In the genomic region with DNA sequence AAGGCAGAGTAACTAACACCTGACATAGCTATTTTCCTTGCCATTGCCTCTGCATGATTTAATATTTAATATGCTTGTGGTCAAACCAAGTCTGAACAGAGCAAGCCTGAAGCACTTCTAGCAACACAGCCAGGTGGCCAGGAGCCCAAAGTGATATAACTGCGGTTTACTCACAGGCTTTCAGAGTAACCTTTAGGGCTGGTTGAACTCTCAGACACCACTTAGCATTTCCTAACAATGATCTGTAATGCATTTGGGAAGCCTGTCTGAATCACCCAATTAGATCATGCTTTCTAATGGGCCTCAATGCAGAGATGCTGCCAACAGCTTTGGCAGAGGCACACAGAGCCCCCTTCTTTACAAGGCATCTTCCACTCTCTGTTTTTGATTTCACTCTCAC, we compare ENCODE assay signal across 8 cellular contexts.
DNase-seq lines count a peak whose midpoint lies in the region; ATAC-seq, FAIRE-seq and TF ChIP-seq lines count a peak whose summit lies in the region.

No MANE protein-coding gene starts in this region.

- ATAC-seq in heart left ventricle = peak in 3 of 4 donors; percentile 11 to 42 (median 39)

- peak in 1 of 5 donors; percentile 35 for DNase-seq in heart left ventricle
- no peak for DNase-seq in right atrium auricular region (ENCODE audit: low spot score)
- peak; percentile 42 for DNase-seq in HT1080 (ENCODE audit: low read depth)
- peak; percentile 24 for DNase-seq in epidermal melanocyte (ENCODE audit: insufficient read length, low spot score)
- no peak for DNase-seq in effector CD8-positive, alpha-beta T cell (lab: John Stamatoyannopoulos, UW)
- no peak for DNase-seq in endodermal cell
- DNase-seq in activated T-cell treated with anti-CD3 and anti-CD28 coated beads, Interleukin-2, amount 50 U/mL, for 48 hours = no peak
- DNase-seq in GM12892 (ENCODE audit: insufficient read length) = no peak

- no peak overlapping the region for H3K4me3 Mint-ChIP-seq in endodermal cell

- peaks cover 0 to 9% (median 0%) of the 10 kb centered on the region in 12 donors for H3K4me1 ChIP-seq in heart left ventricle
- no peaks in the 10 kb centered on the region for H3K4me1 ChIP-seq in right atrium auricular region
- H3K4me1 ChIP-seq in endodermal cell (ENCODE audit: control insufficient read depth, insufficient read depth, low read length) = no peaks in the 10 kb centered on the region

- peaks cover 22% of the 10 kb centered on the region for H3K9me3 Mint-ChIP-seq in endodermal cell

- no peak overlapping the region for H3K9ac ChIP-seq in endodermal cell (ENCODE audit: extremely low read depth, low read length, poor library complexity, severe bottlenecking)

- intact Hi-C loops in heart left ventricle (cut with DNase I) = no loop called here

- no peak overlapping the region for H3K27ac Mint-ChIP-seq in endodermal cell

- H3K27ac ChIP-seq in heart left ventricle = no peak overlapping the region
- H3K27ac ChIP-seq in right atrium auricular region = no peak overlapping the region
- H3K27ac ChIP-seq in endodermal cell (ENCODE audit: low read depth, low read length) = no peak overlapping the region

- 0 to 43% (median 0%) methylated on average over 1 of the region's 1 CpG for WGBS in heart left ventricle, 4 donors
- 0% methylated on average over 1 of the region's 1 CpG; no CpG with 5 or more reads in 1 of the 2 experiments for WGBS in endodermal cell (ENCODE audit: insufficient coverage in 1 of 2, insufficient read length in 1 of 2), 2 experiments

- no peak for FAIRE-seq in GM12892 (lab: Jason Lieb, UNC)

- no peaks in the 10 kb centered on the region for H3K36me3 Mint-ChIP-seq in endodermal cell (ENCODE audit: low read depth)

- TF ChIP-seq POLR2A in heart left ventricle (IDR thresholded peaks at IDR 0.05) (no peak), GM12892 (IDR thresholded peaks at IDR 0.05; ENCODE audit: low read depth, low read length) (no peak)

- H3K4me1 Mint-ChIP-seq in endodermal cell = no peaks in the 10 kb centered on the region

- H3K9me3 ChIP-seq in heart left ventricle (peaks cover 0 to 28% (median 0%) of the 10 kb centered on the region in 12 donors), right atrium auricular region (peaks cover 0 to 14% of the 10 kb centered on the region in 2 donors), endodermal cell (ENCODE audit: control insufficient read depth, low read length) (peaks cover 19% of the 10 kb centered on the region)

- TF ChIP-seq CTCF in heart left ventricle (IDR thresholded peaks at IDR 0.05) (no peak), right atrium auricular region (IDR thresholded peaks at IDR 0.05) (no peak), endodermal cell (conservative IDR thresholded peaks at IDR 0.05) (no peak)

- H3K27me3 ChIP-seq in heart left ventricle (no peaks in the 10 kb centered on the region), right atrium auricular region (no peaks in the 10 kb centered on the region), endodermal cell (ENCODE audit: control insufficient read depth, insufficient read depth, low read length, poor library complexity, severe bottlenecking) (no peaks in the 10 kb centered on the region)

- H3K4me3 ChIP-seq in heart left ventricle (no peak overlapping the region), right atrium auricular region (no peak overlapping the region), endodermal cell (ENCODE audit: low read length) (no peak overlapping the region)

- no peaks in the 10 kb centered on the region for H3K27me3 Mint-ChIP-seq in endodermal cell (ENCODE audit: insufficient read depth)

- no peaks in the 10 kb centered on the region for H3K36me3 ChIP-seq in heart left ventricle
- H3K36me3 ChIP-seq in right atrium auricular region = no peaks in the 10 kb centered on the region
- no peaks in the 10 kb centered on the region for H3K36me3 ChIP-seq in endodermal cell (ENCODE audit: control insufficient read depth, insufficient read depth, low read length)

Comparison
In these comparisons a context has a peak if more than half of its experiments do, and no peak if none do; other contexts are left out.
1. DNase-seq: peak in HT1080 (single experiment) and epidermal melanocyte (single experiment); none in right atrium auricular region (single experiment), effector CD8-positive, alpha-beta T cell (single experiment), endodermal cell (single experiment), activated T-cell treated with anti-CD3 and anti-CD28 coated beads, Interleukin-2, amount 50 U/mL, for 48 hours (0 of 2) and GM12892 (single experiment).